1 cellular context compared by ENCODE assay signal in genomic region chr13:43648733-43649132, GRCh38.
TF ChIP-seq lines count a peak whose summit lies in the region.

No MANE protein-coding gene starts in this region.

TF ChIP-seq in GM23338, 12 proteins besides CTCF, POLR2A, EP300 and RAD21 (continued from another document):
- TF ChIP-seq POLR2AphosphoS5 (IDR thresholded peaks at IDR 0.05; ENCODE audit: low read depth) (no peak), ZNF331 (CRISPR knock-in tag; IDR thresholded peaks at IDR 0.05; ENCODE audit: low read depth) (no peak), ZNF462 (CRISPR knock-in tag; IDR thresholded peaks at IDR 0.05) (no peak), EZH2phosphoT487 (IDR thresholded peaks at IDR 0.05; ENCODE audit: unreplicated experiment) (no peak), STAT1 (IDR thresholded peaks at IDR 0.05; ENCODE audit: unreplicated experiment) (no peak), EZH2 (IDR thresholded peaks at IDR 0.05; ENCODE audit: low read depth, unreplicated experiment) (no peak), CREB1 (CRISPR knock-in tag; IDR thresholded peaks at IDR 0.05; ENCODE audit: low read depth) (no peak), ETS1 (IDR thresholded peaks at IDR 0.05) (no peak), ZNF114 (CRISPR knock-in tag; IDR thresholded peaks at IDR 0.05) (no peak), JUNB (IDR thresholded peaks at IDR 0.05; ENCODE audit: unreplicated experiment) (no peak), NANOG (IDR thresholded peaks at IDR 0.05; ENCODE audit: borderline replicate concordance) (no peak)
